8 cellular contexts compared by ENCODE assay signal in the genomic region with DNA sequence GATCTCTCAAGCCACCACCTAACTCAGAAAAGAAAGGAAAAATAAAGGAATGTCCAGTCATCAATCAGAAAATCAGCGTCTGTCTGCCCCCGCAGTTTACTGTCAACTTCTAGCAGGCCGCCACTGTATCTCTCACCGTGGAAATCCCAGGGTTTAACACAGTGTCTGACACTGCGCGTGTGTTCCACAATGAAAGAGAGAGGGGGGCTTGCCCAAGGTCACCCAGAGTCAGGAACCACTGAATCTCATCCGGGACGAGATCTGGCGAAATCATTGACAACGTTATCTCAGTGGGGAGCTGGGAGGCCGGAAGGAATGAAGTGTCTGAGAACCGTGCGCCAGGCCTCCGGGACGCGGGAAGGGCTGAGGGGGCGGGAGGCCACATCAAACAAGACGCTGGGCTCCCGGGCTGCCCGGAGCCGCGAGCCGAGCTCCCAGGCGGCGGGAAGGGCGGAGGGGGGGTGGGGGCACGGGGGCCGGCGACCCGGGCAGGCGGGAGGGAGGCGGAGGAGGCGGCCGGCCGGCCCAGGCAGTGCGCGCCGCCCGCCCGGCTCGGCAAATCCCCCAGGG. TPM values are rescaled to one million over a fixed set of nuclear protein-coding genes. Genes with fewer than 3 reads are reported as not detected.
A peak's percentile ranks its signal among the peaks of the same experiment; 100 is the strongest.
DNase-seq lines count a peak whose midpoint lies in the region; ATAC-seq lines count a peak whose summit lies in the region.

No MANE protein-coding gene starts in this region.

- intact Hi-C loops in right cardiac atrium (cut with DNase I) = loop anchor here (5.0 to 10.0 kb wide), 8 partner anchors 59 to 349 kb away; no protein-coding TSS in a partner anchor

- peak overlapping the region; percentile 70 for H3K4me3 ChIP-seq in right cardiac atrium (ENCODE audit: low read length)

- H3K27ac ChIP-seq in right cardiac atrium (ENCODE audit: low read length) = peak overlapping the region; percentile 78

- peak in 2 of 3 experiments; percentile 77 to 84 for DNase-seq in NCI-H1417 (lab: John Stamatoyannopoulos, UW)
- DNase-seq in NCI-H1417 treated with DMSO at 0.1 percent for 48 hours (lab: John Stamatoyannopoulos, UW) = no peak
- DNase-seq in NCI-H146 treated with DMSO at 0.1 percent for 48 hours (lab: John Stamatoyannopoulos, UW; ENCODE audit: unreplicated experiment) = peak; percentile 42
- DNase-seq in activated naive CD4-positive, alpha-beta T cell treated with anti-CD3 and anti-CD28 coated beads, Interleukin-2, amount 50 U/mL, for 16 hours = peak; percentile 35
- peak; percentile 81 to 91 (median 89) for DNase-seq in right cardiac atrium
- peak; percentile 76 for DNase-seq in retina
- no peak for DNase-seq in NOMO-1 (lab: John Stamatoyannopoulos, UW; ENCODE audit: unreplicated experiment in 2 of 2)

- no peaks in the 10 kb centered on the region for H3K27me3 ChIP-seq in right cardiac atrium (ENCODE audit: control insufficient read depth, insufficient read depth)

- 3% methylated on average over 41 of the region's 41 CpGs for WGBS in right cardiac atrium

- H3K9me3 ChIP-seq in right cardiac atrium (ENCODE audit: control insufficient read depth, low read length) = no peaks in the 10 kb centered on the region

- peaks cover under 1% of the 10 kb centered on the region for H3K4me1 ChIP-seq in right cardiac atrium (ENCODE audit: control insufficient read depth, insufficient read depth, low read length)

- ATAC-seq in right cardiac atrium (peak; percentile 2 to 3), HG02884 (IDR thresholded peaks at IDR 0.05; ENCODE audit: unreplicated experiment) (no peak)

RNA-seq across cellular contexts. Expression of a gene that starts 2.2 kb away (rescaled TPM):
- 10 to 100 TPM; 22.8 to 59.5 (median 27.8) TPM for total RNA-seq in right cardiac atrium
- 31.1 TPM for polyA plus RNA-seq in right cardiac atrium

Comparison
In these comparisons a context has a peak if more than half of its experiments do, and no peak if none do; other contexts are left out.
1. DNase-seq: peak in NCI-H1417 (2 of 3), NCI-H146 treated with DMSO at 0.1 percent for 48 hours (single experiment), activated naive CD4-positive, alpha-beta T cell treated with anti-CD3 and anti-CD28 coated beads, Interleukin-2, amount 50 U/mL, for 16 hours (single experiment), right cardiac atrium (3 of 3) and retina (single experiment); none in NCI-H1417 treated with DMSO at 0.1 percent for 48 hours (single experiment) and NOMO-1 (0 of 2).